ENCODE assay signal across 8 cellular contexts in genomic region chr1:205061665-205062069, GRCh38. TPM values are rescaled to one million over a fixed set of nuclear protein-coding genes. Genes with fewer than 3 reads are reported as not detected.
DNase-seq lines count a peak whose midpoint lies in the region; ATAC-seq and TF ChIP-seq lines count a peak whose summit lies in the region.

No MANE protein-coding gene starts in this region.

- no peaks in the 10 kb centered on the region for H3K9me3 Mint-ChIP-seq in Calu3 (ENCODE audit: low read depth, unreplicated experiment)

- no peaks in the 10 kb centered on the region for H3K27me3 ChIP-seq in Karpas-422 (ENCODE audit: low read length)
- no peaks in the 10 kb centered on the region for H3K27me3 ChIP-seq in Panc1 (ENCODE audit: control insufficient read depth, insufficient read depth, low read length)
- H3K27me3 ChIP-seq in neural cell (ENCODE audit: insufficient read depth, low read depth, low read length): no peaks in the 10 kb centered on the region

- no peaks in the 10 kb centered on the region for H3K36me3 Mint-ChIP-seq in Calu3 (ENCODE audit: insufficient read depth, unreplicated experiment)

- CTCF ChIA-PET in Calu3 (lab: Charles Lee): interaction anchor here (0.6 to 3.6 kb wide), 32 partner anchors 8 to 424 kb away, joined by 3 to 95 read pairs (median 4); partner anchors contain the start of gene RBBP5
- CTCF ChIA-PET in Panc1 (lab: Charles Lee): interaction anchor here (0.6 to 4.4 kb wide), 35 partner anchors 9 to 920 kb away, joined by 3 to 78 read pairs (median 4); no protein-coding TSS in a partner anchor

- no peak overlapping the region for H3K27ac ChIP-seq in Karpas-422 (ENCODE audit: low read length)
- no peak overlapping the region for H3K27ac ChIP-seq in Panc1 (ENCODE audit: low read length)
- no peak overlapping the region for H3K27ac ChIP-seq in neural cell (ENCODE audit: low read length)

- no peak overlapping the region for H2AFZ ChIP-seq in Karpas-422 (ENCODE audit: low read length)
- no peak overlapping the region for H2AFZ ChIP-seq in neural cell (ENCODE audit: low read depth, low read length)

- no peaks in the 10 kb centered on the region; the same call in 1 of the 2 replicates for H4K20me1 ChIP-seq in Karpas-422 (ENCODE audit: insufficient read depth, low read depth, low read length)
- no peaks in the 10 kb centered on the region for H4K20me1 ChIP-seq in neural cell (ENCODE audit: insufficient read depth)

- H3F3A ChIP-seq in neural cell (ENCODE audit: insufficient read depth, low read length, poor library complexity, severe bottlenecking): no peaks in the 10 kb centered on the region

- H3K4me1 ChIP-seq in Karpas-422 (ENCODE audit: low read length) (no peaks in the 10 kb centered on the region), Panc1 (ENCODE audit: control insufficient read depth, insufficient read depth, low read length) (no peaks in the 10 kb centered on the region; the same call in 1 of the 2 replicates)

- peak; percentile 92 for TF ChIP-seq RAD21 in neural cell (conservative IDR thresholded peaks at IDR 0.05)

- DNase-seq in Calu3: peak; percentile 84
- DNase-seq in Karpas-422: peak; percentile 93
- peak; percentile 36 for DNase-seq in Panc1 (ENCODE audit: low read depth, low spot score)
- DNase-seq in activated T-cell treated with anti-CD3 and anti-CD28 coated beads, Interleukin-2, amount 50 U/mL, for 48 hours: peak; percentile 84
- DNase-seq in fibroblast of mammary gland (ENCODE audit: low read depth): peak; percentile 53
- peak; percentile 78 for DNase-seq in stimulated activated naive CD8-positive, alpha-beta T cell treated with anti-CD3 and anti-CD28 coated beads, Interleukin-15, Interleukin-2, amounts not matched to agents 100 U/mL and 50 U/mL, for 24 hours

- no peaks in the 10 kb centered on the region for H3K4me1 Mint-ChIP-seq in Calu3 (ENCODE audit: low read depth, unreplicated experiment)

- no peak overlapping the region for H3K27ac Mint-ChIP-seq in Calu3 (ENCODE audit: unreplicated experiment)

- H3K9ac ChIP-seq in Karpas-422 (ENCODE audit: low read length) (no peak overlapping the region), neural cell (ENCODE audit: low read length) (peak overlapping the region; percentile 33)

- no peak for TF ChIP-seq EP300 in neural cell (conservative IDR thresholded peaks at IDR 0.05; ENCODE audit: poor library complexity, severe bottlenecking)

- no peak overlapping the region for H3K4me3 Mint-ChIP-seq in Calu3 (ENCODE audit: low read depth, unreplicated experiment)

- intact Hi-C loops in Calu3 (cut with micrococcal nuclease; ENCODE audit: unreplicated experiment): loop anchor here (1.0 to 2.0 kb wide), 2 partner anchors 72 to 195 kb away; no protein-coding TSS in a partner anchor
- intact Hi-C loops in Panc1 (cut with micrococcal nuclease; ENCODE audit: unreplicated experiment): loop anchor here (1.0 to 10.0 kb wide), 2 partner anchors 72 to 257 kb away; no protein-coding TSS in a partner anchor

- H3K9me2 ChIP-seq in Karpas-422 (replicated peaks; ENCODE audit: insufficient read depth, low read length): no peaks in the 10 kb centered on the region
- H3K9me2 ChIP-seq in neural cell (ENCODE audit: insufficient read depth, low read length): no peaks in the 10 kb centered on the region

- no peak overlapping the region for H3K4me2 ChIP-seq in Karpas-422 (ENCODE audit: low read depth, low read length, poor library complexity, severe bottlenecking)
- no peak overlapping the region for H3K4me2 ChIP-seq in neural cell (ENCODE audit: low read length)

- peak; percentile 76 for ATAC-seq in Panc1
- no peak for ATAC-seq in stimulated activated naive CD8-positive, alpha-beta T cell treated with anti-CD3 and anti-CD28 coated beads, Interleukin-15, Interleukin-2, amounts not matched to agents 100 U/mL and 50 U/mL, for 24 hours
- no peak for ATAC-seq in GM18909 (IDR thresholded peaks at IDR 0.05; ENCODE audit: poor library complexity, unreplicated experiment)

- H3K36me3 ChIP-seq in Karpas-422 (ENCODE audit: insufficient read depth, low read length) (no peaks in the 10 kb centered on the region), Panc1 (ENCODE audit: control insufficient read depth, insufficient read depth, low read length) (no peaks in the 10 kb centered on the region), neural cell (ENCODE audit: insufficient read depth, low read length) (no peaks in the 10 kb centered on the region)

- H3K9me3 ChIP-seq in Karpas-422 (ENCODE audit: low read length) (no peaks in the 10 kb centered on the region), Panc1 (ENCODE audit: control insufficient read depth, insufficient read depth, low read depth, low read length) (no peaks in the 10 kb centered on the region), neural cell (ENCODE audit: low read length) (no peaks in the 10 kb centered on the region)

- TF ChIP-seq CTCF in Calu3 (IDR thresholded peaks at IDR 0.05; ENCODE audit: unreplicated experiment) (peak; percentile 89), Panc1 (IDR thresholded peaks at IDR 0.05) (peak; percentile 94), fibroblast of mammary gland (conservative IDR thresholded peaks at IDR 0.05; ENCODE audit: control insufficient read depth, insufficient read depth, low read depth, low read length) (peak; percentile 90), neural cell (IDR thresholded peaks at IDR 0.05; ENCODE audit: poor library complexity, severe bottlenecking) (peak; percentile 96)

- POLR2A ChIA-PET in Panc1 (lab: Charles Lee): no interaction called here

- peaks cover 69% of the 10 kb centered on the region for H3K27me3 Mint-ChIP-seq in Calu3 (ENCODE audit: unreplicated experiment)

- in situ Hi-C loops in Panc1 (cut with HindIII; ENCODE audit: low pct_unique_long_range_greater_than_20kb, low sequenced_read_pairs): no loop called here

- H3K79me2 ChIP-seq in Karpas-422 (ENCODE audit: low read length) (no peaks in the 10 kb centered on the region), neural cell (replicated peaks; ENCODE audit: insufficient read depth, low read length) (no peaks in the 10 kb centered on the region)

- BruUV-seq in Calu3 (replicated peaks; lab: Mats Ljungman, UMichigan) (no TSS peak), Panc1 (replicated peaks; lab: Mats Ljungman, UMichigan) (no TSS peak)

- H3K4me3 ChIP-seq in Karpas-422 (ENCODE audit: low read length): no peak overlapping the region
- H3K4me3 ChIP-seq in Panc1 (ENCODE audit: low read depth in 2 of 2, low read length in 2 of 2): no peak overlapping the region
- H3K4me3 ChIP-seq in fibroblast of mammary gland (ENCODE audit: control insufficient read depth, low read depth, low read length): no peak overlapping the region
- no peak overlapping the region for H3K4me3 ChIP-seq in neural cell (ENCODE audit: low read length)

TF ChIP-seq in neural cell, 6 proteins besides CTCF, POLR2A, EP300 and RAD21:
- TF ChIP-seq SMC3 (conservative IDR thresholded peaks at IDR 0.05; ENCODE audit: poor library complexity) (peak; percentile 99), POLR2AphosphoS5 (IDR thresholded peaks at IDR 0.05) (no peak)

RNA-seq across cellular contexts. Expression of gene CNTN2, which starts 18.7 kb away (rescaled TPM):
- not detected in 2 replicates for total RNA-seq in Calu3 (2022)
- not detected in 2 replicates for total RNA-seq in Karpas-422 (2014; rRNA removed; shearing (Covaris generic); ENCODE audit: low replicate concordance)
- not detected for total RNA-seq in Panc1 (2021; ENCODE audit: unreplicated experiment)
- not detected for polyA plus RNA-seq in Panc1 (2012; ENCODE audit: insufficient read length)
- polyA plus RNA-seq in neural cell: 3.2 and 5.0 TPM in 2 replicates
- polyA minus RNA-seq in neural cell: 14.1 and 14.9 TPM in 2 replicates

RNA-seq across cellular contexts. Expression of gene TMEM81, which starts 22.6 kb away (rescaled TPM):
- total RNA-seq in Calu3 (2022): 3.9 and 4.4 TPM in 2 replicates
- total RNA-seq in Karpas-422 (2014; rRNA removed; shearing (Covaris generic); ENCODE audit: low replicate concordance): 1.7 and 2.2 TPM in 2 replicates
- 4.0 TPM for total RNA-seq in Panc1 (2021; ENCODE audit: unreplicated experiment)
- polyA plus RNA-seq in Panc1 (2012; ENCODE audit: insufficient read length): 3.1 TPM
- polyA plus RNA-seq in neural cell: 7.7 and 10.1 TPM in 2 replicates
- 3.7 and 6.1 TPM in 2 replicates for polyA minus RNA-seq in neural cell

Comparison
In these comparisons a context has a peak if more than half of its experiments do, and no peak if none do; other contexts are left out.
1. DNase-seq: peak in every context shown above with its lines; median percentile 93 in Karpas-422; 84 in Calu3; 84 in activated T-cell treated with anti-CD3 and anti-CD28 coated beads, Interleukin-2, amount 50 U/mL, for 48 hours; 78 in stimulated activated naive CD8-positive, alpha-beta T cell treated with anti-CD3 and anti-CD28 coated beads, Interleukin-15, Interleukin-2, amounts not matched to agents 100 U/mL and 50 U/mL, for 24 hours; 53 in fibroblast of mammary gland; 36 in Panc1.